Comparison of ENCODE assay signal across 8 cellular contexts in the genomic region with DNA sequence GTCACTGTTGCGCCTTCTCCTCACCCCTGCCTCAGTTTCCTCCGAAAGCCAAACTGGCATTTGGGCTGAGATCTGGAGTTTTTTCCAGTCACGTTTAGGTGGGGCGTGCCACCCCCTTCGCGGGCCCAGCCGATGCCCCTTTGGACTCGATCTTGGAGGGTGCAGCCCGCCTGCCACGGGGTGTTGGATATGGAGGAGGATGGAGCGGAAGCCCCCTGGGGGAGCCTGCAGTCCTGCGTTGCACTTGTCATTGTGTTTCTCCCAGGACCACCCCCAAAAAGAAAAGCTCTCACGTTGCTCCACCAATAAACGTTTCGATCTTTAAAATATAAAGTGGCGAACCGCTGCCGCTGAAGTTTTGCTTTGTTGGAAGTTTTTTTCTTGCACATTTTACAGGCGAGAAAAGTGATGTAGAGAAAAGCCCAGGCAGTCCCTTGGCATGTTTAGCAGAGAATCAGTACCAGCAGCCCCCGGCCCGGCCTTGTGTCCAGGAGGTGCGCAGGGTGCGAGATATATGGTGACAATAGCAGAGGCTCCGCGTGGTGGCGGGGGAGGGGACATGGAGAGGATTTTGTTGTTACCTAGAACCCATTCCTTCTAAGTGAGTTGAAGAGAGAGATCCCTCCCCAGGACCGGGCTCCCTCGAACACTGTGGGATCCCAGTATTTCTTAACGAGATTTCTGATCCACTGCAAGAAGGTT. TPM values are rescaled to one million over a fixed set of nuclear protein-coding genes. Genes with fewer than 3 reads are reported as not detected.
DNase-seq lines count a peak whose midpoint lies in the region; ATAC-seq and TF ChIP-seq lines count a peak whose summit lies in the region.

No MANE protein-coding gene starts in this region.

- POLR2A ChIA-PET in naive thymus-derived CD8-positive, alpha-beta T cell (lab: Charles Lee), result interaction anchor here (1.9 kb wide), 1 partner anchor 23 kb away, joined by 11 read pairs; no protein-coding TSS in a partner anchor

- peaks cover 20 to 54% (median 38%) of the 10 kb centered on the region in 5 donors for H3K27me3 Mint-ChIP-seq in naive thymus-derived CD8-positive, alpha-beta T cell

- DNase-seq in GM20000 (ENCODE audit: low spot score) (peak; percentile 42), SK-N-DZ (ENCODE audit: low spot score) (peak; percentile 50), ecto neural progenitor cell (ENCODE audit: low spot score) (peak; percentile 61), NCI-H524 treated with DMSO at 0.1 percent for 48 hours (lab: John Stamatoyannopoulos, UW) (no peak)
- DNase-seq in naive thymus-derived CD8-positive, alpha-beta T cell, result peak in 2 of 10 donors; percentile 5 to 10

- H3K27ac Mint-ChIP-seq in naive thymus-derived CD8-positive, alpha-beta T cell, result peak overlapping the region in 5 of 10 donors; percentile 19 to 76 (median 28)

- no peaks in the 10 kb centered on the region for H3K36me3 Mint-ChIP-seq in naive thymus-derived CD8-positive, alpha-beta T cell

- ATAC-seq in naive thymus-derived CD8-positive, alpha-beta T cell, result peak in 1 of 2 donors; percentile 13
- ATAC-seq in GM21717 (IDR thresholded peaks at IDR 0.05; ENCODE audit: unreplicated experiment) (no peak), GM21367 (IDR thresholded peaks at IDR 0.05; ENCODE audit: unreplicated experiment) (no peak), GM18520 (IDR thresholded peaks at IDR 0.05; ENCODE audit: unreplicated experiment) (no peak)

- no peak for TF ChIP-seq CTCF in GM20000 (IDR thresholded peaks at IDR 0.05; ENCODE audit: extremely low read depth, missing control alignments)

- H3K4me1 Mint-ChIP-seq in naive thymus-derived CD8-positive, alpha-beta T cell, result peaks cover 5 to 35% (median 32%) of the 10 kb centered on the region in 4 donors

- peak overlapping the region; percentile 64 to 87 (median 83) for H3K4me3 Mint-ChIP-seq in naive thymus-derived CD8-positive, alpha-beta T cell

- peaks cover 0 to 3% (median 0%) of the 10 kb centered on the region in 9 donors for H3K9me3 Mint-ChIP-seq in naive thymus-derived CD8-positive, alpha-beta T cell

RNA-seq across cellular contexts. Expression of a gene that starts 0.7 kb away (rescaled TPM):
- 45.8 and 48.8 TPM in 2 replicates for polyA plus RNA-seq in SK-N-DZ (2014; cell fraction: cytosol; rRNA removed)
- polyA plus RNA-seq in SK-N-DZ (2014; cell fraction: nucleus; rRNA removed), result 8.7 and 9.3 TPM in 2 replicates
- 1 to 10 TPM; 1.2 to 2.3 TPM for total RNA-seq in naive thymus-derived CD8-positive, alpha-beta T cell
- 10 to 100 TPM in 1 of 3 donors, 1 to 10 TPM in 1, under 1 TPM in 1; 0.65 to 37.3 (median 1.2) TPM for polyA plus RNA-seq in naive thymus-derived CD8-positive, alpha-beta T cell
